Comparison of ENCODE assay signal across 21 cellular contexts in the genomic region with DNA sequence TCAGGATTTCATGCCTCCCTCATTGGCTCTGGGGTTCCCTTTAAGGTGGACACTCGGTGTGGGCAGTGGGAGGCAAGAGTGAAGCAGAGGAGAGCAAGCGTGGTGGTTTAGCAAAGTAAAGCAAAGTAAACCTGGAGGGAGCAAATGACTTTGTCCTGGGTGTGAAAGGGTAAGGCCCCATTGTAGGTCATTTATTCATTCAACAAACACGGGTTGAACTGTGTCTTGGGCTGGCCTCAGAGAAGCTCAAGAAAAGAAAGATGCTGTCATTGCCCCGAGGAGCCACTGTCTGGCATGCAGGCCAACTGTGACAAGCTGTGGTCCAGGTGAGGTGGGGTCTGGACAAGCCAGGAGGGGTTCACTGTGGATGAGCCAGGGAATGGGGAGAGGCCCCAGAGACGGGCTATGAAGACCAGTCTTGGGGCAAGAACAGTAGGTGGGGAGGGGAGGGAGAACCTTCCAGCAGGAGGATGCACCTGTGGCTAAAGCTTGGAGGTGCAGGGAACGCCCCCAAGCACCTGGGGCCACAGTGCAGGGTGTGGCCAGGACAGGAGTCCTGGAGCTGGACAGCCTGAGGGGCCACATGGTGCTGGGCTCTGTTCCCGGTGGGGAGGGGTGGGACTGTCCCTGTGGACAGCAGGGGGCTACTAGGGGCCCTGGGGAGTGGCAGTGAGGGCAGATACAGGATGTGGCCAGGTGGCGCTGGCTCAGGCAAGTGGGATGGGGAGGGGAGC.
DNase-seq lines count a peak whose midpoint lies in the region; ATAC-seq, FAIRE-seq and TF ChIP-seq lines count a peak whose summit lies in the region.
"Had no signal": no experiment of that assay in that cellular context is flagged by ENCODE, and none has a peak within 500 bp of the region (broad histone marks: within the 10 kb centered on the region; RNA-seq: fewer than 3 reads in every experiment).

No MANE protein-coding gene starts in this region.

- 0 out of 6 replicates have a peak overlapping the region, but pooled peaks of 1 of the 3 experiments have one; percentile 24 for H3K4me3 ChIP-seq in HepG2 (replicated peaks in 1 of 3; ENCODE audit: insufficient read depth in 1 of 3, low read depth in 2 of 3, low read length in 3 of 3)
- no peak overlapping the region for H3K4me3 ChIP-seq in right lobe of liver
- no peak overlapping the region for H3K4me3 ChIP-seq in astrocyte (ENCODE audit: insufficient read depth, low read depth, low read length)
- no peak overlapping the region for H3K4me3 ChIP-seq in mucosa of descending colon
- H3K4me3 ChIP-seq: A549, GM12878, SK-N-MC had no signal

- H3K9me3 ChIP-seq in HepG2 (ENCODE audit: low read length) (no peaks in the 10 kb centered on the region), right lobe of liver (no peaks in the 10 kb centered on the region), astrocyte (ENCODE audit: insufficient read depth, low read depth, low read length) (no peaks in the 10 kb centered on the region), mucosa of descending colon (no peaks in the 10 kb centered on the region)
- H3K9me3 ChIP-seq: A549 had no signal

- H3K79me2 ChIP-seq in HepG2 (ENCODE audit: insufficient read depth, low read length) (no peaks in the 10 kb centered on the region), astrocyte (ENCODE audit: insufficient read depth, low read length) (no peaks in the 10 kb centered on the region)

- no peak overlapping the region for H3K4me3 Mint-ChIP-seq in astrocyte (ENCODE audit: unreplicated experiment)
- H3K4me3 Mint-ChIP-seq: B cell; CD4-positive, alpha-beta T cell; HFFc6 had no signal

- DNase-seq in HepG2 (ENCODE audit: low spot score) (no peak), right lobe of liver (no peak), astrocyte (ENCODE audit: low read depth) (no peak), mucosa of descending colon (peak in 1 of 3 donors; percentile 60), UCSD-AML1 (lab: John Stamatoyannopoulos, UW; ENCODE audit: unreplicated experiment) (no peak)
- no peak for DNase-seq in NK-92 treated with Interleukin-12 subunit alpha and Interleukin-12 subunit beta, amount 100 ng/mL, for 24 hours (lab: John Stamatoyannopoulos, UW)
- DNase-seq: CD4-positive, alpha-beta T cell; COR-L47; HFFc6; KG1; NCI-H1092 treated with DMSO at 0.1 percent for 48 hours; NCI-H2081 treated with DMSO at 0.1 percent for 48 hours; NCI-H446; PC-3 had no signal

- CTCF ChIA-PET in HepG2 (lab: Yijun Ruan, JAX; ENCODE audit: low intra/inter-chr PET ratio, low total read pairs): no interaction called here

- in situ Hi-C loops in HepG2 (cut with HindIII; ENCODE audit: extremely low pct_ligation_motif_present, low pct_unique_long_range_greater_than_20kb): no loop called here

- peak overlapping the region; percentile 56 for H3K4me2 ChIP-seq in HepG2 (ENCODE audit: low read depth, low read length)
- no peak overlapping the region for H3K4me2 ChIP-seq in astrocyte (ENCODE audit: low read length)
- H3K4me2 ChIP-seq: A549 had no signal

- no peak overlapping the region for H3K27ac ChIP-seq in HepG2 (ENCODE audit: extremely low read length, insufficient read depth, low read length)
- no peak overlapping the region for H3K27ac ChIP-seq in right lobe of liver
- no peak overlapping the region for H3K27ac ChIP-seq in astrocyte (ENCODE audit: low read depth, low read length)
- H3K27ac ChIP-seq: A549, SK-N-MC had no signal

- TF ChIP-seq EP300 in HepG2 (IDR thresholded peaks at IDR 0.05; ENCODE audit: low read depth in 2 of 2, low read length in 2 of 2) (no peak), HepG2 (CRISPR knock-in tag; IDR thresholded peaks at IDR 0.05; ENCODE audit: borderline replicate concordance) (no peak)

- 34% methylated on average over 8 of the region's 8 CpGs for WGBS in HepG2 (ENCODE audit: low lambda C conversion rate)
- 64% methylated on average over 5 of the region's 8 CpGs for WGBS in right lobe of liver (ENCODE audit: insufficient coverage, low coverage, low lambda C conversion rate, missing lambda C conversion rate)

- H3K9ac ChIP-seq in HepG2 (ENCODE audit: insufficient read depth, low read depth, low read length) (no peak overlapping the region), astrocyte (ENCODE audit: low read length) (no peak overlapping the region)

- H3K27me3 Mint-ChIP-seq in astrocyte (ENCODE audit: low read depth, unreplicated experiment): peaks cover 42% of the 10 kb centered on the region

- POLR2A ChIA-PET in HepG2 (lab: Yijun Ruan, JAX): no interaction called here

- ATAC-seq in HepG2 (no peak; the same call in 2 of the 3 replicates), right lobe of liver (no peak), mucosa of descending colon (peak; percentile 28), HG02973 (IDR thresholded peaks at IDR 0.05; ENCODE audit: unreplicated experiment) (no peak), HG03460 (IDR thresholded peaks at IDR 0.05; ENCODE audit: unreplicated experiment) (no peak)
- ATAC-seq: A549, GM12878, PC-3 had no signal

- H3K9me3 Mint-ChIP-seq in astrocyte (ENCODE audit: unreplicated experiment): no peaks in the 10 kb centered on the region
- H3K9me3 Mint-ChIP-seq: CD4-positive, alpha-beta T cell; HFFc6 had no signal

- H3K4me1 ChIP-seq in HepG2 (ENCODE audit: insufficient read depth, low read length): peaks cover 78% of the 10 kb centered on the region
- H3K4me1 ChIP-seq in right lobe of liver: peaks cover 0 to 19% (median 3%) of the 10 kb centered on the region in 4 donors
- no peaks in the 10 kb centered on the region for H3K4me1 ChIP-seq in astrocyte (ENCODE audit: insufficient read depth, low read length)
- no peaks in the 10 kb centered on the region for H3K4me1 ChIP-seq in mucosa of descending colon (ENCODE audit: low read depth)

- no peak for TF ChIP-seq RAD21 in HepG2 (CRISPR knock-in tag; IDR thresholded peaks at IDR 0.05)

- H3K36me3 ChIP-seq in HepG2 (replicated peaks in 1 of 2; ENCODE audit: control insufficient read depth in 1 of 2, insufficient read depth in 2 of 2, low read length in 2 of 2) (no peaks in the 10 kb centered on the region), right lobe of liver (no peaks in the 10 kb centered on the region), astrocyte (ENCODE audit: insufficient read depth, low read length) (no peaks in the 10 kb centered on the region), mucosa of descending colon (ENCODE audit: low read depth) (no peaks in the 10 kb centered on the region)

- TF ChIP-seq CTCF in HepG2 (CRISPR knock-in tag; IDR thresholded peaks at IDR 0.05): no peak; the same call in none of the 2 replicates
- TF ChIP-seq CTCF in right lobe of liver (IDR thresholded peaks at IDR 0.05): no peak
- TF ChIP-seq CTCF in astrocyte (IDR thresholded peaks at IDR 0.05; ENCODE audit: insufficient read depth, low read depth, low read length): no peak
- no peak for TF ChIP-seq CTCF in mucosa of descending colon (IDR thresholded peaks at IDR 0.05)

- peaks cover 0 to 28% of the 10 kb centered on the region in 2 experiments; a peak in 3 of 5 replicates for H3K27me3 ChIP-seq in HepG2 (ENCODE audit: control insufficient read depth in 1 of 2, insufficient read depth in 2 of 2, low read length in 2 of 2)
- no peaks in the 10 kb centered on the region for H3K27me3 ChIP-seq in right lobe of liver
- peaks cover 6% of the 10 kb centered on the region for H3K27me3 ChIP-seq in astrocyte (ENCODE audit: insufficient read depth, low read length)

- no peaks in the 10 kb centered on the region for H3K4me1 Mint-ChIP-seq in astrocyte (ENCODE audit: low read depth, unreplicated experiment)

- TF ChIP-seq POLR2A in HepG2 (IDR thresholded peaks at IDR 0.05; ENCODE audit: insufficient read depth in 1 of 2, low read depth in 2 of 2, low read length in 2 of 2) (no peak), right lobe of liver (IDR thresholded peaks at IDR 0.05) (no peak)

- intact Hi-C loops in HepG2 (cut with micrococcal nuclease; ENCODE audit: unreplicated experiment) (no loop called here), right lobe of liver (cut with DNase I) (loop anchor here (5.0 to 10.0 kb wide), 4 partner anchors 123 to 276 kb away; no protein-coding TSS in a partner anchor), mucosa of descending colon (cut with DNase I, micrococcal nuclease) (no loop called here)

- H3K27ac Mint-ChIP-seq in astrocyte (ENCODE audit: unreplicated experiment): peak overlapping the region; percentile 81
- H3K27ac Mint-ChIP-seq: B cell; CD4-positive, alpha-beta T cell; HFFc6 had no signal

- BruUV-seq in HepG2 (replicated peaks; lab: Mats Ljungman, UMichigan): no TSS peak

- H2AFZ ChIP-seq in HepG2 (ENCODE audit: low read length) (no peak overlapping the region), astrocyte (ENCODE audit: low read depth, low read length) (no peak overlapping the region)

- FAIRE-seq in HepG2 (lab: Jason Lieb, UNC) (no peak), astrocyte (lab: Jason Lieb, UNC) (no peak)
- FAIRE-seq: A549, GM12878, H54 had no signal

- H3K36me3 Mint-ChIP-seq in astrocyte (ENCODE audit: low read depth, unreplicated experiment): no peaks in the 10 kb centered on the region

- H4K20me1 ChIP-seq in HepG2 (ENCODE audit: insufficient read depth, low read length) (no peaks in the 10 kb centered on the region), astrocyte (ENCODE audit: insufficient read depth, low read length) (no peaks in the 10 kb centered on the region)

TF ChIP-seq in HepG2, 621 proteins besides CTCF, POLR2A, EP300 and RAD21:
- TF ChIP-seq ZNF3 (CRISPR knock-in tag; IDR thresholded peaks at IDR 0.05) (peak; percentile 96), CREB1 (IDR thresholded peaks at IDR 0.05) (no peak), CREB1 (CRISPR knock-in tag; IDR thresholded peaks at IDR 0.05) (no peak)

Comparison
In these comparisons a context has a peak if more than half of its experiments do, and no peak if none do; other contexts are left out.
1. intact Hi-C loops: an anchor here in right lobe of liver (5.0 to 10.0 kb wide); none called in HepG2 and mucosa of descending colon.